ENCODE assay signal across 16 cellular contexts in genomic region chr1:23913212-23913880, GRCh38. TPM values are rescaled to one million over a fixed set of nuclear protein-coding genes. Genes with fewer than 3 reads are reported as not detected.
DNase-seq lines count a peak whose midpoint lies in the region; ATAC-seq and TF ChIP-seq lines count a peak whose summit lies in the region.
"Had no signal": no experiment of that assay in that cellular context is flagged by ENCODE, and none has a peak within 500 bp of the region (broad histone marks: within the 10 kb centered on the region; RNA-seq: fewer than 3 reads in every experiment).

Gene CNR2 (minus strand): TSS chr1:23913362. CDS start chr1:23875617, 37,745 bp downstream.

- CTCF ChIA-PET in CD8-positive, alpha-beta memory T cell (lab: Charles Lee) = interaction anchor here (0.7 to 2.0 kb wide), 4 partner anchors 33 to 142 kb away, joined by 3 to 6 read pairs (median 4); no protein-coding TSS in a partner anchor
- CTCF ChIA-PET in WTC11 (lab: Charles Lee) = interaction anchor here (1.0 to 1.7 kb wide), 2 partner anchors 103 to 123 kb away, joined by 3 to 11 read pairs; no protein-coding TSS in a partner anchor

- H3K9me3 ChIP-seq in CD8-positive, alpha-beta memory T cell (ENCODE audit: low read length) = no peaks in the 10 kb centered on the region
- H3K9me3 ChIP-seq: Caco-2, colonic mucosa had no signal

- H3K27ac ChIP-seq in CD8-positive, alpha-beta memory T cell (ENCODE audit: low read depth, low read length) = no peak within 1 kb of the TSS
- H3K27ac ChIP-seq: colonic mucosa, GM23248 had no signal

- peak in 1 of 5 donors; percentile 33 for DNase-seq in CD8-positive, alpha-beta memory T cell
- DNase-seq in OCI-M1 (lab: John Stamatoyannopoulos, UW) = peak; percentile 73
- DNase-seq in WTC11 (ENCODE audit: low spot score) = no peak
- DNase-seq in CD1c-positive myeloid dendritic cell (ENCODE audit: extremely low spot score) = no peak
- no peak for DNase-seq in A172 (ENCODE audit: low spot score)
- DNase-seq: Caco-2; colonic mucosa; foreskin fibroblast; GM23248; occipital lobe; stimulated activated CD4-positive, alpha-beta T cell treated with anti-CD3 and anti-CD28 coated beads, Interleukin-15, amount 100 ng/mL, for 24 hours; T-helper 9 cell had no signal

- H3K4me1 Mint-ChIP-seq in CD8-positive, alpha-beta memory T cell = peaks cover 64 to 71% (median 64%) of the 10 kb centered on the region in 3 donors
- peaks cover 10% of the 10 kb centered on the region for H3K4me1 Mint-ChIP-seq in WTC11

- no peaks in the 10 kb centered on the region for H3K36me3 ChIP-seq in CD8-positive, alpha-beta memory T cell (ENCODE audit: insufficient read depth, low read length)
- H3K36me3 ChIP-seq: colonic mucosa had no signal

- no peak within 1 kb of the TSS for H3K4me3 ChIP-seq in CD8-positive, alpha-beta memory T cell (ENCODE audit: low read length)
- H3K4me3 ChIP-seq: colonic mucosa, GM23248 had no signal

- POLR2A ChIA-PET in CD8-positive, alpha-beta memory T cell (lab: Charles Lee) = no interaction called here
- POLR2A ChIA-PET in WTC11 (lab: Charles Lee) = no interaction called here

- ATAC-seq in esophagus mucosa = peak; percentile 39
- ATAC-seq in WTC11 = no peak
- no peak for ATAC-seq in HG03439 (IDR thresholded peaks at IDR 0.05; ENCODE audit: unreplicated experiment)

- H3K27me3 Mint-ChIP-seq in CD8-positive, alpha-beta memory T cell = peaks cover 8 to 9% of the 10 kb centered on the region in 2 donors
- H3K27me3 Mint-ChIP-seq in WTC11 (ENCODE audit: low read depth) = peaks cover 9% of the 10 kb centered on the region; the same call in 1 of the 2 replicates

- peak within 1 kb of the TSS; percentile 70 to 95 (median 88) for H3K4me3 Mint-ChIP-seq in CD8-positive, alpha-beta memory T cell
- H3K4me3 Mint-ChIP-seq in WTC11 = no peak within 1 kb of the TSS

- H3K27ac Mint-ChIP-seq in CD8-positive, alpha-beta memory T cell = peak within 1 kb of the TSS; percentile 70 to 96 (median 92)
- H3K27ac Mint-ChIP-seq in WTC11 = no peak within 1 kb of the TSS; the same call in 1 of the 2 replicates

- H3K4me1 ChIP-seq in CD8-positive, alpha-beta memory T cell (ENCODE audit: insufficient read depth, low read length) = peaks cover 58% of the 10 kb centered on the region
- H3K4me1 ChIP-seq: colonic mucosa had no signal

- TF ChIP-seq POLR2A in GM18951 (IDR thresholded peaks at IDR 0.05; ENCODE audit: extremely low read depth, insufficient read depth, insufficient read length) = peak; percentile 66

- H3K27me3 ChIP-seq in CD8-positive, alpha-beta memory T cell (ENCODE audit: insufficient read depth, low read length, poor library complexity, severe bottlenecking) = no peaks in the 10 kb centered on the region
- H3K27me3 ChIP-seq: colonic mucosa had no signal

- H3K9me3 Mint-ChIP-seq in CD8-positive, alpha-beta memory T cell = no peaks in the 10 kb centered on the region
- H3K9me3 Mint-ChIP-seq in WTC11 = no peaks in the 10 kb centered on the region

- TF ChIP-seq CTCF in WTC11 (IDR thresholded peaks at IDR 0.05) = no peak

- no peaks in the 10 kb centered on the region for H3K36me3 Mint-ChIP-seq in CD8-positive, alpha-beta memory T cell
- no peaks in the 10 kb centered on the region for H3K36me3 Mint-ChIP-seq in WTC11

- in situ Hi-C loops in GM18951 (cut with MboI; ENCODE audit: low sequenced_read_pairs, unreplicated experiment) = loop anchor here (10.0 kb wide), 1 partner anchor 109 kb away; the partner anchor contains the start of gene GALE

TF ChIP-seq in WTC11, 78 proteins besides CTCF, POLR2A, EP300 and RAD21:
- TF ChIP-seq TP53 (CRISPR knock-in tag; IDR thresholded peaks at IDR 0.05) = no peak
- TF ChIP-seq, protein P1, sequence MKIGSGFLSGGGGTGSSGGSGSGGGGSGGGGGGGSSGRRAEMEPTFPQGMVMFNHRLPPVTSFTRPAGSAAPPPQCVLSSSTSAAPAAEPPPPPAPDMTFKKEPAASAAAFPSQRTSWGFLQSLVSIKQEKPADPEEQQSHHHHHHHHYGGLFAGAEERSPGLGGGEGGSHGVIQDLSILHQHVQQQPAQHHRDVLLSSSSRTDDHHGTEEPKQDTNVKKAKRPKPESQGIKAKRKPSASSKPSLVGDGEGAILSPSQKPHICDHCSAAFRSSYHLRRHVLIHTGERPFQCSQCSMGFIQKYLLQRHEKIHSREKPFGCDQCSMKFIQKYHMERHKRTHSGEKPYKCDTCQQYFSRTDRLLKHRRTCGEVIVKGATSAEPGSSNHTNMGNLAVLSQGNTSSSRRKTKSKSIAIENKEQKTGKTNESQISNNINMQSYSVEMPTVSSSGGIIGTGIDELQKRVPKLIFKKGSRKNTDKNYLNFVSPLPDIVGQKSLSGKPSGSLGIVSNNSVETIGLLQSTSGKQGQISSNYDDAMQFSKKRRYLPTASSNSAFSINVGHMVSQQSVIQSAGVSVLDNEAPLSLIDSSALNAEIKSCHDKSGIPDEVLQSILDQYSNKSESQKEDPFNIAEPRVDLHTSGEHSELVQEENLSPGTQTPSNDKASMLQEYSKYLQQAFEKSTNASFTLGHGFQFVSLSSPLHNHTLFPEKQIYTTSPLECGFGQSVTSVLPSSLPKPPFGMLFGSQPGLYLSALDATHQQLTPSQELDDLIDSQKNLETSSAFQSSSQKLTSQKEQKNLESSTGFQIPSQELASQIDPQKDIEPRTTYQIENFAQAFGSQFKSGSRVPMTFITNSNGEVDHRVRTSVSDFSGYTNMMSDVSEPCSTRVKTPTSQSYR (CRISPR knock-in tag; IDR thresholded peaks at IDR 0.05) = no peak
- no peak for TF ChIP-seq NR2C2 (CRISPR knock-in tag; IDR thresholded peaks at IDR 0.05)
- TF ChIP-seq, protein P2, sequence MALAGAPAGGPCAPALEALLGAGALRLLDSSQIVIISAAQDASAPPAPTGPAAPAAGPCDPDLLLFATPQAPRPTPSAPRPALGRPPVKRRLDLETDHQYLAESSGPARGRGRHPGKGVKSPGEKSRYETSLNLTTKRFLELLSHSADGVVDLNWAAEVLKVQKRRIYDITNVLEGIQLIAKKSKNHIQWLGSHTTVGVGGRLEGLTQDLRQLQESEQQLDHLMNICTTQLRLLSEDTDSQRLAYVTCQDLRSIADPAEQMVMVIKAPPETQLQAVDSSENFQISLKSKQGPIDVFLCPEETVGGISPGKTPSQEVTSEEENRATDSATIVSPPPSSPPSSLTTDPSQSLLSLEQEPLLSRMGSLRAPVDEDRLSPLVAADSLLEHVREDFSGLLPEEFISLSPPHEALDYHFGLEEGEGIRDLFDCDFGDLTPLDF (CRISPR knock-in tag; IDR thresholded peaks at IDR 0.05) = no peak

RNA-seq across cellular contexts. Expression of gene CNR2, which starts in this region (rescaled TPM):
- under 1 TPM; 0.18 to 0.20 TPM for total RNA-seq in CD8-positive, alpha-beta memory T cell
- polyA plus RNA-seq in CD8-positive, alpha-beta memory T cell = 5.3 TPM
- total RNA-seq in esophagus mucosa = 0.12 TPM
- not detected in 3 replicates for total RNA-seq in WTC11 (2021)
- not detected in 2 replicates for total RNA-seq in A172 (2014; rRNA removed; shearing (Covaris generic))
- total RNA-seq: Caco-2, GM23248, NCI-H460, occipital lobe had no signal
- polyA plus RNA-seq: GM23248 had no signal

Comparison
In these comparisons a context has a peak if more than half of its experiments do, and no peak if none do; other contexts are left out.
1. Peak in ATAC-seq in esophagus mucosa; RNA of the gene not detected or under 1 TPM.